In the genomic region with DNA sequence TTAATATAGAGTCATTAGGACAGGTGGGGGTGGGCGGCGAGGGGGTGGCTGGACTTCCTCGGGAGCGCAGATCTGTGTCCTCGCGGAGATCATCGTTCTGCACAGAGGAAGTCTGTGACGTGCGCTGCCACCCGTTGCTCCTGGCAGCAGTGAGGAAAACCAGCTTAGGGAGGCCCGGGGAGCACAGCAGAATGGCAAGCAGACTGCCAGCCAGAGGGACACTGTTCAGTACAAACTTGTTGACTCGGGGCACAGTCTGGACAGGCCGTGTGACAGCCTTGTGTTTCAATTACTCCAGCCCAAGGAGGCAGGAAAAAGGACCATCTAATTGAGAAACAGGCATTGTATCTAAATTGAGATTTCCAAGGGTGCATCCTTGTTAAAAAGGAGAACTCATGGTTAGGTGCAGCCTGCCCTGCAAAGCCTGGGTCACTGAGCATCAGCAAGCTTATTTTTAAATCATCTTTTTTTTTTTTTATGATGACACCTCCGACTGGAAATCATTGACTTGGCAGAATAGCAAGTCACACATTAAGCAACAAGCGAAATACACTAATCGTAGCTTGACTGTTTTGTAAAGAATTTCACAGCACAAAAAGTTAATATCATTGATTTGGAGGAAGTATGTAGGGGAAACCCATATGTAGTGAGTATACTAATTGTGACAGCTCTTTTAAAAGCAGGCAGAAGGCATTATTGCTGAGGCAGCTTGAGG, we compare ENCODE assay signal across 15 cellular contexts.
A peak's percentile ranks its signal among the peaks of the same experiment; 100 is the strongest.
DNase-seq lines count a peak whose midpoint lies in the region; ATAC-seq lines count a peak whose summit lies in the region.
"Had no signal": no experiment of that assay in that cellular context is flagged by ENCODE, and none has a peak within 500 bp of the region (broad histone marks: within the 10 kb centered on the region; RNA-seq: fewer than 3 reads in every experiment).

No MANE protein-coding gene starts in this region.

- no peak overlapping the region for H3K4me3 ChIP-seq in skeletal muscle satellite cell (ENCODE audit: low read length)
- H3K4me3 ChIP-seq: mucosa of descending colon, SK-N-MC, thyroid gland had no signal

- DNase-seq in NCI-H510A (lab: John Stamatoyannopoulos, UW) = peak; percentile 13
- peak; percentile 35 for DNase-seq in astrocyte of the hippocampus (ENCODE audit: low read depth, low spot score)
- peak; percentile 79 for DNase-seq in kidney tubule cell (ENCODE audit: low spot score)
- DNase-seq: activated CD8-positive, alpha-beta T cell treated with anti-CD3 and anti-CD28 coated beads, Interleukin-2, amount 10 ng/mL, durations not matched to agents 7 days and 5 days; CD4-positive, alpha-beta T cell; effector CD4-positive, alpha-beta T cell; MM.1S; mucosa of descending colon; stimulated activated CD4-positive, alpha-beta T cell treated with anti-CD3 and anti-CD28 coated beads, Interleukin-1b, Interleukin-23, amount 100 ng/mL, for 48 hours; thyroid gland had no signal

- peak overlapping the region; percentile 62 for H3K4me2 ChIP-seq in skeletal muscle satellite cell (ENCODE audit: low read length)

- no peak for ATAC-seq in HG03439 (IDR thresholded peaks at IDR 0.05; ENCODE audit: unreplicated experiment)
- no peak for ATAC-seq in GM18868 (IDR thresholded peaks at IDR 0.05; ENCODE audit: unreplicated experiment)
- ATAC-seq in GM19328 (IDR thresholded peaks at IDR 0.05; ENCODE audit: unreplicated experiment) = no peak
- ATAC-seq: activated CD8-positive, alpha-beta T cell treated with anti-CD3 and anti-CD28 coated beads, Interleukin-2, amount 10 ng/mL, durations not matched to agents 7 days and 5 days; mucosa of descending colon had no signal

- no peaks in the 10 kb centered on the region for H3K9me3 ChIP-seq in skeletal muscle satellite cell (replicated peaks; ENCODE audit: low read length)
- H3K9me3 ChIP-seq: mucosa of descending colon, thyroid gland had no signal

- H3K9ac ChIP-seq in skeletal muscle satellite cell (ENCODE audit: low read depth, low read length) = peak overlapping the region; percentile 41

- H3K4me1 ChIP-seq in skeletal muscle satellite cell (ENCODE audit: control insufficient read depth, insufficient read depth, low read length) = peaks cover 19% of the 10 kb centered on the region
- H3K4me1 ChIP-seq: thyroid gland had no signal

- H3K27me3 ChIP-seq in skeletal muscle satellite cell (ENCODE audit: control insufficient read depth, insufficient read depth, low read length) = no peaks in the 10 kb centered on the region
- H3K27me3 ChIP-seq: thyroid gland had no signal

- no peaks in the 10 kb centered on the region for H3K36me3 ChIP-seq in skeletal muscle satellite cell (ENCODE audit: insufficient read depth, low read length)
- H3K36me3 ChIP-seq: thyroid gland had no signal

Comparison
In these comparisons a context has a peak if more than half of its experiments do, and no peak if none do; other contexts are left out.
1. DNase-seq: peak in every context shown above with its lines; median percentile 79 in kidney tubule cell; 35 in astrocyte of the hippocampus; 13 in NCI-H510A.